In the genomic region with DNA sequence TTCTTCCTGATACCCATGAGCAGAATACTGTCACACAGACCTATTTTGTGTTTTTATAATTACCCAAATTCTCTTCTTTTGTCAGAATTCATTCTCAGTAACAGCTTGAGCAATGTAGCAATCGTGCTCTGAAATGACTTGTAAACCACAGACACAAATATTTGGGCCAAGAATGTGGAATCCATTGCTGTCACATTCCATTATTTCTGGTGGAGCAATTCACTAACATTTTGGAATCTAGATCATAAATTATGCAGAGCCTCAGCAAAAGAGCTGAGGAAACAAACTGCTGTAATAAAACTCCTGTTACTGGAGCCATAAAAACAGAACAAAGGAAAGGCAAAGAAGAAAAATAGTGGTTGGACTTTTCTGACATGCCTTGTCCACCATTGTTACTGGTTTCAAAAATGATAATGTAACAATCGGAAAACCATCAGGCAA, we compare ENCODE assay signal across 9 cellular contexts.
DNase-seq lines count a peak whose midpoint lies in the region; ATAC-seq, FAIRE-seq and TF ChIP-seq lines count a peak whose summit lies in the region.
"Had no signal": no experiment of that assay in that cellular context is flagged by ENCODE, and none has a peak within 500 bp of the region (broad histone marks: within the 10 kb centered on the region; RNA-seq: fewer than 3 reads in every experiment).

No MANE protein-coding gene starts in this region.

- H3K4me3 Mint-ChIP-seq in stimulated activated naive B cell treated with anti-CD40 and anti-IgM and Interleukin-4, amounts not matched to agents 10 μg/mL and 1 μg/mL and 100 μg/mL, for 72 hours: no peak overlapping the region
- H3K4me3 Mint-ChIP-seq: naive thymus-derived CD4-positive, alpha-beta T cell had no signal

- no peaks in the 10 kb centered on the region for H4K20me1 ChIP-seq in keratinocyte (ENCODE audit: control insufficient read depth, extremely low read depth, insufficient read depth, low read length)

- H3K4me3 ChIP-seq in bronchial epithelial cell (ENCODE audit: low read depth, low read length) (no peak overlapping the region), keratinocyte (ENCODE audit: control insufficient read depth in 2 of 3, extremely low read depth in 1 of 3, insufficient read depth in 2 of 3, low read depth in 1 of 3, low read length in 3 of 3) (no peak overlapping the region), uterus (no peak overlapping the region)

- no peak overlapping the region for H3K27ac Mint-ChIP-seq in stimulated activated naive B cell treated with anti-CD40 and anti-IgM and Interleukin-4, amounts not matched to agents 10 μg/mL and 1 μg/mL and 100 μg/mL, for 72 hours

- H3K27me3 Mint-ChIP-seq in stimulated activated naive B cell treated with anti-CD40 and anti-IgM and Interleukin-4, amounts not matched to agents 10 μg/mL and 1 μg/mL and 100 μg/mL, for 72 hours: no peaks in the 10 kb centered on the region

- H3K27me3 ChIP-seq in bronchial epithelial cell (ENCODE audit: control insufficient read depth, insufficient read depth, low read length): no peaks in the 10 kb centered on the region
- no peaks in the 10 kb centered on the region for H3K27me3 ChIP-seq in keratinocyte (ENCODE audit: control insufficient read depth, extremely low read depth, insufficient read depth, low read length)
- H3K27me3 ChIP-seq in uterus: no peaks in the 10 kb centered on the region

- H3K79me2 ChIP-seq in keratinocyte (ENCODE audit: control insufficient read depth, insufficient read depth, low read length): no peaks in the 10 kb centered on the region

- H3K9ac ChIP-seq in keratinocyte (ENCODE audit: control insufficient read depth, extremely low read depth, insufficient read depth, low read length): no peak overlapping the region

- ATAC-seq in stimulated activated naive B cell treated with anti-CD40 and anti-IgM and Interleukin-4, amounts not matched to agents 10 μg/mL and 1 μg/mL and 100 μg/mL, for 72 hours (replicated peaks): no peak
- ATAC-seq in HG03135 (IDR thresholded peaks at IDR 0.05; ENCODE audit: unreplicated experiment): no peak
- ATAC-seq: naive thymus-derived CD4-positive, alpha-beta T cell had no signal

- H2AFZ ChIP-seq in keratinocyte (ENCODE audit: control insufficient read depth, low read length): no peak overlapping the region

- intact Hi-C loops in uterus (cut with DNase I; ENCODE audit: low total_unique reads): no loop called here

- peak; percentile 5 for DNase-seq in bronchial epithelial cell (ENCODE audit: low read depth)
- DNase-seq in keratinocyte (ENCODE audit: low read depth, low spot score): no peak
- peak in 1 of 2 donors; percentile 36 for DNase-seq in uterus
- DNase-seq in stimulated activated naive B cell treated with anti-CD40 and anti-IgM and Interleukin-4, amounts not matched to agents 10 μg/mL and 1 μg/mL and 100 μg/mL, for 72 hours: no peak
- DNase-seq in GM13976 (ENCODE audit: low spot score): no peak
- DNase-seq: effector CD8-positive, alpha-beta T cell; naive thymus-derived CD4-positive, alpha-beta T cell had no signal

- no peaks in the 10 kb centered on the region for H3K4me1 Mint-ChIP-seq in stimulated activated naive B cell treated with anti-CD40 and anti-IgM and Interleukin-4, amounts not matched to agents 10 μg/mL and 1 μg/mL and 100 μg/mL, for 72 hours
- H3K4me1 Mint-ChIP-seq: naive thymus-derived CD4-positive, alpha-beta T cell had no signal

- H3K27ac ChIP-seq in keratinocyte (ENCODE audit: control insufficient read depth, insufficient read depth, low read length) (no peak overlapping the region), uterus (peak overlapping the region; percentile 60 to 65)

- in situ Hi-C loops in GM13976 (cut with MboI; ENCODE audit: low sequenced_read_pairs, unreplicated experiment): no loop called here

- no peak for TF ChIP-seq EP300 in Ishikawa (IDR thresholded peaks at IDR 0.05; ENCODE audit: borderline replicate concordance)

- H3K36me3 ChIP-seq in bronchial epithelial cell (ENCODE audit: control insufficient read depth, insufficient read depth, low read length) (no peaks in the 10 kb centered on the region), keratinocyte (ENCODE audit: control insufficient read depth in 2 of 2, extremely low read depth in 1 of 2, insufficient read depth in 2 of 2, low read length in 2 of 2) (no peaks in the 10 kb centered on the region), uterus (no peaks in the 10 kb centered on the region)

- no peak for TF ChIP-seq POLR2A in uterus (IDR thresholded peaks at IDR 0.05)

- FAIRE-seq in bronchial epithelial cell (lab: Jason Lieb, UNC) (no peak), keratinocyte (lab: Jason Lieb, UNC) (no peak)

- peaks cover 22% of the 10 kb centered on the region for H3K4me1 ChIP-seq in keratinocyte (ENCODE audit: control insufficient read depth, extremely low read depth, insufficient read depth, low read length)
- peaks cover 19 to 38% of the 10 kb centered on the region in 2 donors for H3K4me1 ChIP-seq in uterus

- no peaks in the 10 kb centered on the region for H3K9me3 Mint-ChIP-seq in stimulated activated naive B cell treated with anti-CD40 and anti-IgM and Interleukin-4, amounts not matched to agents 10 μg/mL and 1 μg/mL and 100 μg/mL, for 72 hours
- H3K9me3 Mint-ChIP-seq: naive thymus-derived CD4-positive, alpha-beta T cell had no signal

- H3K9me3 ChIP-seq in keratinocyte (ENCODE audit: control insufficient read depth, low read depth, low read length) (no peaks in the 10 kb centered on the region), uterus (no peaks in the 10 kb centered on the region)

- no peaks in the 10 kb centered on the region for H3K36me3 Mint-ChIP-seq in stimulated activated naive B cell treated with anti-CD40 and anti-IgM and Interleukin-4, amounts not matched to agents 10 μg/mL and 1 μg/mL and 100 μg/mL, for 72 hours
- H3K36me3 Mint-ChIP-seq: naive thymus-derived CD4-positive, alpha-beta T cell had no signal

- TF ChIP-seq CTCF in bronchial epithelial cell (IDR thresholded peaks at IDR 0.05; ENCODE audit: insufficient read depth, low read length, severe bottlenecking): no peak
- TF ChIP-seq CTCF in keratinocyte (optimal IDR thresholded peaks at IDR 0.05 in 1 of 3, IDR thresholded peaks at IDR 0.05 in 1 of 3, conservative IDR thresholded peaks at IDR 0.05 in 1 of 3; ENCODE audit: extremely low read depth in 1 of 3, insufficient read depth in 2 of 3, low read length in 3 of 3): no peak
- TF ChIP-seq CTCF in uterus (IDR thresholded peaks at IDR 0.05): no peak
- TF ChIP-seq CTCF in GM13976 (IDR thresholded peaks at IDR 0.05; ENCODE audit: borderline replicate concordance, control extremely low read depth, extremely low read depth, insufficient read depth, missing control alignments): no peak

- dilution Hi-C loops in keratinocyte (cut with MboI; ENCODE audit: extremely low pct_ligation_motif_present, low sequenced_read_pairs): no loop called here

- peak overlapping the region; percentile 37 for H3K4me2 ChIP-seq in keratinocyte (ENCODE audit: control insufficient read depth, extremely low read depth, insufficient read depth, low read depth, low read length)

- no peak for TF ChIP-seq RAD21 in Ishikawa (IDR thresholded peaks at IDR 0.05; ENCODE audit: low read depth)

- no peaks in the 10 kb centered on the region for H3K9me1 ChIP-seq in keratinocyte (ENCODE audit: control insufficient read depth, extremely low read depth, insufficient read depth, low read length)

TF ChIP-seq in Ishikawa, 13 proteins besides CTCF, POLR2A, EP300 and RAD21:
- TF ChIP-seq CEBPB (IDR thresholded peaks at IDR 0.05) (peak; percentile 17; the same call in 1 of the 2 replicates), USF1 (IDR thresholded peaks at IDR 0.05) (no peak), TEAD4 (IDR thresholded peaks at IDR 0.05) (peak; percentile 58)
